Comparison of ENCODE assay signal across 17 cellular contexts in genomic region chr6:115618311-115618710, GRCh38.
"Had no signal": no experiment of that assay in that cellular context is flagged by ENCODE, and none has a peak within 500 bp of the region (broad histone marks: within the 10 kb centered on the region; RNA-seq: fewer than 3 reads in every experiment).

No MANE protein-coding gene starts in this region.

- H3K4me1 Mint-ChIP-seq: activated naive CD8-positive, alpha-beta T cell treated with anti-CD3 and anti-CD28 coated beads, Interleukin-2, amount 50 U/mL, for 24 hours; activated T-helper 17 cell treated with anti-CD3 and anti-CD28 coated beads, Interleukin-2, amount 50 U/mL, for 72 hours; neural crest cell had no signal

- H3K27ac Mint-ChIP-seq: activated naive CD8-positive, alpha-beta T cell treated with anti-CD3 and anti-CD28 coated beads, Interleukin-2, amount 50 U/mL, for 24 hours; activated T-helper 17 cell treated with anti-CD3 and anti-CD28 coated beads, Interleukin-2, amount 50 U/mL, for 72 hours had no signal

- H3K9me3 ChIP-seq: body of pancreas, colonic mucosa, psoas muscle, right lobe of liver, stomach, testis, upper lobe of right lung had no signal

- H3K27ac ChIP-seq: body of pancreas, colonic mucosa, psoas muscle, right lobe of liver, spleen, stomach, testis, upper lobe of right lung had no signal

- H3K27me3 ChIP-seq: body of pancreas, colonic mucosa, right lobe of liver, spleen, stomach, testis, upper lobe of right lung had no signal

- H3K36me3 ChIP-seq: colonic mucosa, right lobe of liver, spleen, stomach, upper lobe of right lung had no signal

- H3K4me3 ChIP-seq: body of pancreas, colonic mucosa, psoas muscle, right lobe of liver, spleen, stomach, testis, upper lobe of right lung had no signal

- H3K4me1 ChIP-seq: body of pancreas, colonic mucosa, psoas muscle, spleen, stomach, testis, upper lobe of right lung had no signal

- DNase-seq: activated CD4-positive, CD25-positive, alpha-beta regulatory T cell treated with anti-CD3 and anti-CD28 coated beads, Interleukin-2, amount 50 U/mL, for 72 hours; activated naive CD4-positive, alpha-beta T cell treated with Interleukin-2 at 50 U/mL for 16 hours; activated naive CD8-positive, alpha-beta T cell treated with anti-CD3 and anti-CD28 coated beads, Interleukin-2, amount 50 U/mL, for 24 hours; body of pancreas; caudate nucleus; colonic mucosa; foreskin melanocyte; head of caudate nucleus; psoas muscle; right lobe of liver; spleen; stomach; T-helper 9 cell; testis; upper lobe of right lung had no signal

- H3K4me3 Mint-ChIP-seq: activated naive CD8-positive, alpha-beta T cell treated with anti-CD3 and anti-CD28 coated beads, Interleukin-2, amount 50 U/mL, for 24 hours; activated T-helper 17 cell treated with anti-CD3 and anti-CD28 coated beads, Interleukin-2, amount 50 U/mL, for 72 hours; neural crest cell had no signal

- H3K27me3 Mint-ChIP-seq: activated naive CD8-positive, alpha-beta T cell treated with anti-CD3 and anti-CD28 coated beads, Interleukin-2, amount 50 U/mL, for 24 hours; activated T-helper 17 cell treated with anti-CD3 and anti-CD28 coated beads, Interleukin-2, amount 50 U/mL, for 72 hours had no signal

- ATAC-seq: activated naive CD8-positive, alpha-beta T cell treated with anti-CD3 and anti-CD28 coated beads, Interleukin-2, amount 50 U/mL, for 24 hours; activated T-helper 17 cell treated with anti-CD3 and anti-CD28 coated beads, Interleukin-2, amount 50 U/mL, for 72 hours; body of pancreas; psoas muscle; right lobe of liver; upper lobe of right lung had no signal
